8 cellular contexts compared by ENCODE assay signal in the genomic region with DNA sequence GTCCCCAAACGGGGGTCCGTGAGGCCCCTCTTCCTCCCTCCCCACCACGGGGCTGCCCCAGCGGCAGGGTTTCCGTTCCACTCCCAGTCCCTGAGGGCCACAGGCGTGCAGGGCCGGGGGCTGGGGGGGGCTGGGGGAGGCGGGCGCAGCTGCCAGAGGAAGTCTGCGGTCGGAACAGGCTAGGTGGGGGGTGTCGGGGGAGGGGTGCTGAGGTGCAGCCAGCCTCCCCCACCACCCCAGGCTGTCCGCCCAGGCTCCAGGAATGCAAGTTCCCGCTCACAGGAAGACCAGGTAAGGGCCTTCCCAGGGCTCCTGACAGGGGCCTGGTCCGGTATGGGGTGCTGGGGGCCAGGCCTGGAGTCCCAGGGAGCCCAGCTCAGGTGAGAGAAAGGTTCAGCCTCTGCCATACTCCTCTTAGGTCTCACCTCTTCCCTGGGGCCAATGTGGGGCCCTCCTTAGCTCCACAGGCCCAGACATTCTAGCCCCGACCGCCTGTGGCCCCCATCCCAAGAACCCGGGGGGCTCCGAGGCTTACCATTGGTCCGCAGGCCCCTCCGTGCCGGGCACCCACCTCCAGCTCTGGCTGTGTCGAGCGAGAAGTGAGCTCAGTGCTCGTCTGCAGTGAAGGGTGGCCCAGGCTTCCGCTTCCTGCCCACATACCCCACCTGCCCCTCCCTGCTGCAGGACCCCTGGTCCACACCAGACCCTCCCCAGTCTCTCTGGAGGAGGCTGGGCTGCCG. TPM values are rescaled to one million over a fixed set of nuclear protein-coding genes. Genes with fewer than 3 reads are reported as not detected.
A peak's percentile ranks its signal among the peaks of the same experiment; 100 is the strongest.
DNase-seq lines count a peak whose midpoint lies in the region; ATAC-seq, FAIRE-seq and TF ChIP-seq lines count a peak whose summit lies in the region.

A gene with protein sequence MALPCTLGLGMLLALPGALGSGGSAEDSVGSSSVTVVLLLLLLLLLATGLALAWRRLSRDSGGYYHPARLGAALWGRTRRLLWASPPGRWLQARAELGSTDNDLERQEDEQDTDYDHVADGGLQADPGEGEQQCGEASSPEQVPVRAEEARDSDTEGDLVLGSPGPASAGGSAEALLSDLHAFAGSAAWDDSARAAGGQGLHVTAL (minus strand): TSS at position 601 of the 740 bp plus-strand sequence. CDS start 63 bp downstream, at position 538.

- FAIRE-seq in HepG2 (lab: Jason Lieb, UNC): no peak

- in situ Hi-C loops in HepG2 (cut with HindIII; ENCODE audit: extremely low pct_ligation_motif_present, low pct_unique_long_range_greater_than_20kb): no loop called here

- no peak for TF ChIP-seq RAD21 in HepG2 (CRISPR knock-in tag; IDR thresholded peaks at IDR 0.05)

- TF ChIP-seq CTCF in HepG2 (CRISPR knock-in tag; IDR thresholded peaks at IDR 0.05) (no peak), stomach (IDR thresholded peaks at IDR 0.05) (no peak)

- BruUV-seq in HepG2 (replicated peaks; lab: Mats Ljungman, UMichigan): no TSS peak

- 89% methylated on average over 10 of the region's 27 CpGs for WGBS in HepG2 (ENCODE audit: low lambda C conversion rate)
- 65 to 74% (median 71%) methylated on average over 6 to 27 of the region's 27 CpGs for WGBS in stomach, 5 donors

- TF ChIP-seq POLR2A in HepG2 (IDR thresholded peaks at IDR 0.05; ENCODE audit: insufficient read depth in 1 of 2, low read depth in 2 of 2, low read length in 2 of 2) (0 out of 4 replicates have a peak, but pooled peaks of 1 of the 2 experiments have one; percentile 9), stomach (IDR thresholded peaks at IDR 0.05) (no peak)

- H3K36me3 ChIP-seq in HepG2 (replicated peaks in 1 of 2; ENCODE audit: control insufficient read depth in 1 of 2, insufficient read depth in 2 of 2, low read length in 2 of 2) (peaks cover 15 to 25% of the 10 kb centered on the region in 2 experiments; a peak in 4 of 5 replicates), stomach (peaks cover 37 to 100% (median 97%) of the 10 kb centered on the region in 4 donors)

- H3K9ac ChIP-seq in HepG2 (ENCODE audit: insufficient read depth, low read depth, low read length): no peak within 1 kb of the TSS

- H3K9me3 ChIP-seq in HepG2 (ENCODE audit: low read length) (no peaks in the 10 kb centered on the region), stomach (no peaks in the 10 kb centered on the region)

- peak; percentile 4 for ATAC-seq in left ventricle myocardium superior
- no peak for ATAC-seq in Right ventricle myocardium superior (ENCODE audit: poor library complexity)
- ATAC-seq in HepG2: no peak
- ATAC-seq in HG02610 (IDR thresholded peaks at IDR 0.05; ENCODE audit: unreplicated experiment): no peak

- CTCF ChIA-PET in HepG2 (lab: Yijun Ruan, JAX; ENCODE audit: low intra/inter-chr PET ratio, low total read pairs): no interaction called here

- no peaks in the 10 kb centered on the region for H4K20me1 ChIP-seq in HepG2 (ENCODE audit: insufficient read depth, low read length)

- no peak within 1 kb of the TSS for H2AFZ ChIP-seq in HepG2 (ENCODE audit: low read length)

- intact Hi-C loops in left ventricle myocardium superior (cut with micrococcal nuclease): no loop called here
- intact Hi-C loops in Right ventricle myocardium superior (cut with DNase I): no loop called here
- intact Hi-C loops in HepG2 (cut with micrococcal nuclease; ENCODE audit: unreplicated experiment): no loop called here
- intact Hi-C loops in stomach (cut with DNase I; ENCODE audit: low total_unique reads): loop anchor here (10.0 kb wide), 1 partner anchor 68 kb away; a partner anchor contains a TSS

- H3K4me3 ChIP-seq in HepG2 (replicated peaks in 1 of 3; ENCODE audit: insufficient read depth in 1 of 3, low read depth in 2 of 3, low read length in 3 of 3) (no peak within 1 kb of the TSS), stomach (peak within 1 kb of the TSS; percentile 23 to 45 (median 34))

- H3K4me2 ChIP-seq in HepG2 (ENCODE audit: low read depth, low read length): no peak within 1 kb of the TSS

- POLR2A ChIA-PET in HepG2 (lab: Yijun Ruan, JAX): interaction anchor here (1.4 to 1.6 kb wide), 2 partner anchors 9 to 31 kb away, joined by 3 to 4 read pairs; a partner anchor contains a TSS

- no peaks in the 10 kb centered on the region for H3K79me2 ChIP-seq in HepG2 (ENCODE audit: insufficient read depth, low read length)

- H3K27ac ChIP-seq in HepG2 (ENCODE audit: extremely low read length, insufficient read depth, low read length) (no peak within 1 kb of the TSS), stomach (peak within 1 kb of the TSS; percentile 32 to 96 (median 73))

- TF ChIP-seq EP300 in HepG2 (IDR thresholded peaks at IDR 0.05; ENCODE audit: low read depth in 2 of 2, low read length in 2 of 2) (no peak), HepG2 (CRISPR knock-in tag; IDR thresholded peaks at IDR 0.05; ENCODE audit: borderline replicate concordance) (no peak), stomach (IDR thresholded peaks at IDR 0.05) (no peak)

- DNase-seq in left ventricle myocardium superior (no peak), Right ventricle myocardium superior (no peak), HepG2 (ENCODE audit: low spot score) (no peak), stomach (peak; percentile 41), LoVo (ENCODE audit: low spot score) (no peak), HuH-7.5 (ENCODE audit: low spot score) (no peak)
- peak; percentile 51 to 57 for DNase-seq in activated CD8-positive, alpha-beta memory T cell treated with anti-CD3 and anti-CD28 coated beads for 4 hours (ENCODE audit: low read depth in 2 of 2)

- H3K4me1 ChIP-seq in HepG2 (ENCODE audit: insufficient read depth, low read length) (peaks cover 3% of the 10 kb centered on the region), stomach (peaks cover 26 to 75% (median 59%) of the 10 kb centered on the region in 4 donors)

- H3K27me3 ChIP-seq in HepG2 (ENCODE audit: control insufficient read depth in 1 of 2, insufficient read depth in 2 of 2, low read length in 2 of 2): no peaks in the 10 kb centered on the region
- H3K27me3 ChIP-seq in stomach: no peaks in the 10 kb centered on the region

TF ChIP-seq in HepG2, 621 proteins besides CTCF, POLR2A, EP300 and RAD21:
- no peak for TF ChIP-seq FIP1L1 (IDR thresholded peaks at IDR 0.05; ENCODE audit: borderline replicate concordance, insufficient read depth, low read depth, low read length)
- TF ChIP-seq RBM22 (optimal IDR thresholded peaks at IDR 0.05; ENCODE audit: low read length): peak; percentile 29
TF ChIP-seq in HepG2: peak in this region for 1.

RNA-seq across cellular contexts. Expression of the gene that starts here (rescaled TPM):
- total RNA-seq in left ventricle myocardium superior (2.0 TPM), Right ventricle myocardium superior (1.0 TPM), HepG2 (2016; rRNA removed; fragmentation: Illumina TruSeq; extraction: Trizol) (0.46 and 0.60 TPM in 2 replicates), stomach (10 to 100 TPM in 1 of 5 donors, 1 to 10 TPM in 2, not detected in 2; 1.7 to 15.2 (median 3.5) TPM)
- total RNA-seq in HepG2 (2016; cell fraction: cytosol; rRNA removed; fragmentation: Illumina TruSeq; extraction: Trizol; ENCODE audit: low read depth): not detected in 2 replicates
- total RNA-seq in HepG2 (2016; cell fraction: insoluble cytoplasmic fraction; rRNA removed; fragmentation: Illumina TruSeq; extraction: Trizol): 0.19 and 0.25 TPM in 2 replicates
- total RNA-seq in HepG2 (2016; cell fraction: membrane; rRNA removed; fragmentation: Illumina TruSeq; extraction: Trizol): not detected in 2 replicates
- 0.40 and 0.53 TPM in 2 replicates for total RNA-seq in HepG2 (2016; cell fraction: nucleus; rRNA removed; fragmentation: Illumina TruSeq; extraction: Trizol)
- polyA plus RNA-seq in HepG2 (2011; rRNA removed) (0.56 and 0.70 TPM in 2 replicates), stomach (10 to 100 TPM in 2 of 3 donors, 1 to 10 TPM in 1; 4.5 to 25.3 (median 20.2) TPM)
- 0.08 and 0.63 TPM in 2 replicates for polyA plus RNA-seq in HepG2 (2011; cell fraction: cytosol; rRNA removed)
- polyA plus RNA-seq in HepG2 (2011; cell fraction: nucleus; rRNA removed): 12.4 and 18.9 TPM in 2 replicates
- 0.19 TPM in 1 of 2 replicates, not detected in the other for polyA plus RNA-seq in HepG2 (2012)
- 0.18 TPM in 1 of 2 replicates, not detected in the other for polyA plus RNA-seq in HepG2 (2016; cell fraction: cytosol; fragmentation: Illumina TruSeq; extraction: Trizol; ENCODE audit: low read depth)
- polyA plus RNA-seq in HepG2 (2016; cell fraction: insoluble cytoplasmic fraction; fragmentation: Illumina TruSeq; extraction: Trizol; ENCODE audit: low read depth): 0.21 and 0.26 TPM in 2 replicates
- 0.16 TPM in 1 of 2 replicates, not detected in the other for polyA plus RNA-seq in HepG2 (2016; cell fraction: membrane; fragmentation: Illumina TruSeq; extraction: Trizol; ENCODE audit: low read depth)
- polyA plus RNA-seq in HepG2 (2016; cell fraction: nucleus; fragmentation: Illumina TruSeq; extraction: Trizol; ENCODE audit: insufficient read depth, low read depth): 1.9 and 2.3 TPM in 2 replicates
- 0.58 and 1.1 TPM in 2 replicates for polyA minus RNA-seq in HepG2 (2011; rRNA and poly(A)+ RNA removed; ENCODE audit: low replicate concordance)
- polyA minus RNA-seq in HepG2 (2011; cell fraction: cytosol; rRNA and poly(A)+ RNA removed): not detected in 2 replicates
- polyA minus RNA-seq in HepG2 (2011; cell fraction: nucleus; rRNA and poly(A)+ RNA removed): 0.90 and 0.99 TPM in 2 replicates

Comparison
In these comparisons a context has a peak if more than half of its experiments do, and no peak if none do; other contexts are left out.
1. DNase-seq: peak in activated CD8-positive, alpha-beta memory T cell treated with anti-CD3 and anti-CD28 coated beads for 4 hours (2 of 2) and stomach (single experiment); none in left ventricle myocardium superior (single experiment), Right ventricle myocardium superior (single experiment), HepG2 (single experiment), LoVo (single experiment) and HuH-7.5 (single experiment).
2. H3K4me3 ChIP-seq: peak in stomach (4 of 4); none in HepG2 (0 of 3).